8 cellular contexts compared by ENCODE assay signal in the genomic region with DNA sequence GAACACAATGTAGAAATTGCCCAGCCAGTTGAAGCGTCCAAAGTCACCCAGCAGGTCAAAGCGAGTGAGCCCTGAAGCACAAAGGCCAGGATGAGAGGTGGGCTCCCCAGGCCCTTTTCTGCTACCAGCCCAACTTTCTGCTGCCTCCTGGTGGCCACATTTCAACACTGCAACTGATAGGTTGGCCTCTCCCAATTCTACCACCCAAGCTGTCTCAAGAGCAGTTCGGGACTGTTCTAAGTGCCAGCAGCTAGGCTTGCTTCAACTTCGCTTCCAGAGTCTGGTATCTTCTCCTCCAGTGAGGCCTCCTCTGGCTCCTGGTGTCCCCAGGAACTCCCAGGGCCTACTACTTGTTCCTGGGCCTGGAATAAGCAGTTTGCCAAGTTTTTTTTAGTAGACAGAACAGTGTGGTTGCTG. TPM values are rescaled to one million over a fixed set of nuclear protein-coding genes. Genes with fewer than 3 reads are reported as not detected.
DNase-seq lines count a peak whose midpoint lies in the region; ATAC-seq, FAIRE-seq and TF ChIP-seq lines count a peak whose summit lies in the region.

No MANE protein-coding gene starts in this region.

- no peak overlapping the region for H3K27ac Mint-ChIP-seq in central memory CD8-positive, alpha-beta T cell (ENCODE audit: low read depth)
- no peak overlapping the region for H3K27ac Mint-ChIP-seq in stimulated activated effector memory CD8-positive, alpha-beta T cell treated with anti-CD3 and anti-CD28 coated beads, Interleukin-12 subunit alpha, Interleukin-12 subunit beta, amount 100 ng/mL, for 72 hours

- no peaks in the 10 kb centered on the region for H3K36me3 ChIP-seq in Karpas-422 (ENCODE audit: insufficient read depth, low read length)

- H3K9me3 Mint-ChIP-seq in central memory CD8-positive, alpha-beta T cell = no peaks in the 10 kb centered on the region
- H3K9me3 Mint-ChIP-seq in stimulated activated effector memory CD8-positive, alpha-beta T cell treated with anti-CD3 and anti-CD28 coated beads, Interleukin-12 subunit alpha, Interleukin-12 subunit beta, amount 100 ng/mL, for 72 hours = no peaks in the 10 kb centered on the region

- no peaks in the 10 kb centered on the region for H3K27me3 ChIP-seq in Karpas-422 (ENCODE audit: low read length)

- ATAC-seq in central memory CD8-positive, alpha-beta T cell (replicated peaks; ENCODE audit: extremely low read depth, poor library complexity, severe bottlenecking) = peak; percentile 37
- ATAC-seq in stimulated activated effector memory CD8-positive, alpha-beta T cell treated with anti-CD3 and anti-CD28 coated beads, Interleukin-12 subunit alpha, Interleukin-12 subunit beta, amount 100 ng/mL, for 72 hours = peak; percentile 59

- peak; percentile 93 for DNase-seq in ELF-1 (ENCODE audit: low read depth, low spot score)
- peak; percentile 88 for DNase-seq in Karpas-422
- DNase-seq in activated CD4-positive, CD25-positive, alpha-beta regulatory T cell (lab: John Stamatoyannopoulos, UW) = peak; percentile 15 to 48 (median 26)
- peak in 1 of 2 donors; percentile 54 for DNase-seq in central memory CD8-positive, alpha-beta T cell (ENCODE audit: low spot score in 2 of 2)
- DNase-seq in lung microvascular endothelial cell (ENCODE audit: low read depth in 2 of 2) = peak; percentile 65 to 67
- DNase-seq in stimulated activated effector memory CD8-positive, alpha-beta T cell treated with anti-CD3 and anti-CD28 coated beads, Interleukin-12 subunit alpha, Interleukin-12 subunit beta, amount 100 ng/mL, for 72 hours (ENCODE audit: low spot score in 2 of 2) = peak; percentile 48 to 78
- no peak for DNase-seq in DMS153 treated with DMSO at 0.1 percent for 48 hours (lab: John Stamatoyannopoulos, UW; ENCODE audit: unreplicated experiment)
- no peak for DNase-seq in H54 (ENCODE audit: insufficient read length, low spot score)

- no peak for TF ChIP-seq POLR2A in H54 (IDR thresholded peaks at IDR 0.05; ENCODE audit: low read depth, low read length)

- no peak overlapping the region for H3K4me2 ChIP-seq in Karpas-422 (ENCODE audit: low read depth, low read length, poor library complexity, severe bottlenecking)

- H3K27me3 Mint-ChIP-seq in central memory CD8-positive, alpha-beta T cell = peaks cover 28% of the 10 kb centered on the region

- peaks cover 10% of the 10 kb centered on the region for H3K4me1 Mint-ChIP-seq in central memory CD8-positive, alpha-beta T cell
- peaks cover 11% of the 10 kb centered on the region for H3K4me1 Mint-ChIP-seq in stimulated activated effector memory CD8-positive, alpha-beta T cell treated with anti-CD3 and anti-CD28 coated beads, Interleukin-12 subunit alpha, Interleukin-12 subunit beta, amount 100 ng/mL, for 72 hours

- H2AFZ ChIP-seq in Karpas-422 (ENCODE audit: low read length) = no peak overlapping the region

- H3K36me3 Mint-ChIP-seq in central memory CD8-positive, alpha-beta T cell (ENCODE audit: insufficient read depth) = peaks cover 45% of the 10 kb centered on the region
- H3K36me3 Mint-ChIP-seq in stimulated activated effector memory CD8-positive, alpha-beta T cell treated with anti-CD3 and anti-CD28 coated beads, Interleukin-12 subunit alpha, Interleukin-12 subunit beta, amount 100 ng/mL, for 72 hours = peaks cover 52% of the 10 kb centered on the region

- no peaks in the 10 kb centered on the region for H3K79me2 ChIP-seq in Karpas-422 (ENCODE audit: low read length)

- H3K9me2 ChIP-seq in Karpas-422 (replicated peaks; ENCODE audit: insufficient read depth, low read length) = no peaks in the 10 kb centered on the region

- no peaks in the 10 kb centered on the region for H3K9me3 ChIP-seq in Karpas-422 (ENCODE audit: low read length)

- no peaks in the 10 kb centered on the region for H4K20me1 ChIP-seq in Karpas-422 (ENCODE audit: insufficient read depth, low read depth, low read length)

- no peak overlapping the region for H3K4me3 Mint-ChIP-seq in central memory CD8-positive, alpha-beta T cell
- H3K4me3 Mint-ChIP-seq in stimulated activated effector memory CD8-positive, alpha-beta T cell treated with anti-CD3 and anti-CD28 coated beads, Interleukin-12 subunit alpha, Interleukin-12 subunit beta, amount 100 ng/mL, for 72 hours = no peak overlapping the region

- H3K9ac ChIP-seq in Karpas-422 (ENCODE audit: low read length) = no peak overlapping the region

- FAIRE-seq in H54 (lab: Jason Lieb, UNC) = no peak

- H3K27ac ChIP-seq in Karpas-422 (ENCODE audit: low read length) = no peak overlapping the region

- H3K4me3 ChIP-seq in Karpas-422 (ENCODE audit: low read length) = no peak overlapping the region

- H3K4me1 ChIP-seq in Karpas-422 (ENCODE audit: low read length) = peaks cover 9% of the 10 kb centered on the region

RNA-seq across cellular contexts. Expression of a gene that starts 3.4 kb away (rescaled TPM):
- total RNA-seq in Karpas-422 (2014; rRNA removed; shearing (Covaris generic); ENCODE audit: low replicate concordance) = 0.26 and 0.36 TPM in 2 replicates
- 0.20 and 0.65 TPM in 2 replicates for total RNA-seq in lung microvascular endothelial cell

RNA-seq across cellular contexts. Expression of a gene that starts 12.6 kb away (rescaled TPM):
- total RNA-seq in Karpas-422 (2014; rRNA removed; shearing (Covaris generic); ENCODE audit: low replicate concordance) = 17.5 and 46.8 TPM in 2 replicates
- 68.9 and 76.4 TPM in 2 replicates for total RNA-seq in lung microvascular endothelial cell

RNA-seq across cellular contexts. Expression of a gene that starts 28.3 kb away (rescaled TPM):
- 4.1 and 5.1 TPM in 2 replicates for total RNA-seq in Karpas-422 (2014; rRNA removed; shearing (Covaris generic); ENCODE audit: low replicate concordance)
- total RNA-seq in lung microvascular endothelial cell = 1.2 and 1.5 TPM in 2 replicates

RNA-seq across cellular contexts. Expression of a gene that starts 33.2 kb away (rescaled TPM):
- 770 and 904 TPM in 2 replicates for total RNA-seq in Karpas-422 (2014; rRNA removed; shearing (Covaris generic); ENCODE audit: low replicate concordance)
- total RNA-seq in lung microvascular endothelial cell = 613 and 894 TPM in 2 replicates

RNA-seq across cellular contexts. Expression of a gene that starts 37.4 kb away (rescaled TPM):
- total RNA-seq in Karpas-422 (2014; rRNA removed; shearing (Covaris generic); ENCODE audit: low replicate concordance) = 29.6 and 42.6 TPM in 2 replicates
- 19.0 and 30.2 TPM in 2 replicates for total RNA-seq in lung microvascular endothelial cell

Comparison
In these comparisons a context has a peak if more than half of its experiments do, and no peak if none do; other contexts are left out.
1. DNase-seq: peak in ELF-1 (single experiment), Karpas-422 (single experiment), activated CD4-positive, CD25-positive, alpha-beta regulatory T cell (4 of 4), lung microvascular endothelial cell (2 of 2) and stimulated activated effector memory CD8-positive, alpha-beta T cell treated with anti-CD3 and anti-CD28 coated beads, Interleukin-12 subunit alpha, Interleukin-12 subunit beta, amount 100 ng/mL, for 72 hours (2 of 2); none in DMS153 treated with DMSO at 0.1 percent for 48 hours (single experiment) and H54 (single experiment).